10 cellular contexts compared by ENCODE assay signal in the genomic region with DNA sequence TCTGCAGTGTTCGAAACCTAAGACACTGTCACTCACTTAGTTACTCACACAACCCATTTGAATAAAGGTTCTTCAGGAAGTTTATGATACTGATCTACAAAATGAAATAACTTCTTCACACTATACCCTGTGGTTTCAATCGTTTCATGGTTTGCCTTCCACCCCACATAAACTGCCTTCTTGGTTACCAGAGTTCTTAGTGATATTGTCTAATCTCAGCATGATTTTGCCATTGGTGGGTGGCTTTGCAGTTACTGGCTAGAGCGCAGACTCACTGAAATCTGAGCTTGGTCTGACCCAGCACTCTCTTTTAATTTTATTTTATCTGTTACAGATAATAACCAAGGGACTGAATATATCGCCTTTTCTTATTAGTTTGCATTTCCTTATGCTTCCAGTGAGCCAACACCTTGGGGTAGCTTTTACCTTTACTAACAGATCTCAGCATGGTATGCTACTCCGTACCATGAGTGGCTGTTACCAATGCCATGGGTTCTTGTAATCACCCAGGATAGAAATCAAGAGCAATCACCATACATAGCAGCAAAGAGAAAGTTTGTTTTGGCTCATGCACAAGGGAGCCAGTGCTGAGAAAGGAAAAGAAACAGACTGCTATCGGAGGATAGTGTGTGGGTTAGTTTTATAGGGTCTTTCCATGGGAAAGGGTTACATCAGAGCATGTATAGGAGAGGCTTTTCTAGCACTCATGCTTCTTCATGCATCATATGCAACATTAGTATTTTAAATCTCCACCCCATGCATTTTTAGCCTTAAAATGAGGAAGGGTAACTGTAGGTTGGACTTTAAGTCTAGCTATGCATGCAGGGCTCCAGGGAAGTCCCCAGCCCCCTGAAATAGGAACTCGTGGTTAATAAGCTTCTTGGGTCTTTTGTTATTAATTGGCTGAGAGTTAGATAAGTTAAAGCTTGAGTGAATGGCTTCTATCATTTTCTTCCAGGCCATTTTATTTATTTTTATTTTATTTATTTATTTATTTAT. TPM values are rescaled to one million over a fixed set of nuclear protein-coding genes. Genes with fewer than 3 reads are reported as not detected.
DNase-seq lines count a peak whose midpoint lies in the region; ATAC-seq, FAIRE-seq and TF ChIP-seq lines count a peak whose summit lies in the region.
"Had no signal": no experiment of that assay in that cellular context is flagged by ENCODE, and none has a peak within 500 bp of the region (broad histone marks: within the 10 kb centered on the region; RNA-seq: fewer than 3 reads in every experiment).

No MANE protein-coding gene starts in this region.

- H3K4me1 ChIP-seq in breast epithelium, result no peaks in the 10 kb centered on the region

- FAIRE-seq in GM18507 (lab: Jason Lieb, UNC), result peak; percentile 5

- peaks cover 41% of the 10 kb centered on the region for H3K4me1 Mint-ChIP-seq in progenitor cell of endocrine pancreas (ENCODE audit: low read depth)

- in situ Hi-C loops in astrocyte of the spinal cord (cut with HindIII; ENCODE audit: low sequenced_read_pairs), result no loop called here

- H3K27ac ChIP-seq in breast epithelium, result no peak overlapping the region
- H3K27ac ChIP-seq: heart right ventricle had no signal

- H3K36me3 ChIP-seq in breast epithelium, result no peaks in the 10 kb centered on the region
- H3K36me3 ChIP-seq: heart right ventricle had no signal

- TF ChIP-seq CTCF in astrocyte of the spinal cord (IDR thresholded peaks at IDR 0.05; ENCODE audit: low read depth, low read length) (no peak), progenitor cell of endocrine pancreas (IDR thresholded peaks at IDR 0.05; ENCODE audit: unreplicated experiment) (no peak), breast epithelium (IDR thresholded peaks at IDR 0.05) (no peak)

- H3K27me3 ChIP-seq in breast epithelium, result no peaks in the 10 kb centered on the region
- H3K27me3 ChIP-seq: heart right ventricle had no signal

- peaks cover 44% of the 10 kb centered on the region for H3K36me3 Mint-ChIP-seq in progenitor cell of endocrine pancreas (ENCODE audit: insufficient read depth)

- H3K4me3 ChIP-seq in astrocyte of the spinal cord (ENCODE audit: low read depth, low read length) (no peak overlapping the region), breast epithelium (no peak overlapping the region)
- H3K4me3 ChIP-seq: heart right ventricle had no signal

- intact Hi-C loops in breast epithelium (cut with DNase I; ENCODE audit: low total_unique reads), result no loop called here

- H3K27me3 Mint-ChIP-seq in progenitor cell of endocrine pancreas, result no peaks in the 10 kb centered on the region

- no peak for TF ChIP-seq POLR2A in breast epithelium (IDR thresholded peaks at IDR 0.05)

- H3K27ac Mint-ChIP-seq in progenitor cell of endocrine pancreas, result peak overlapping the region; percentile 79

- H3K9me3 Mint-ChIP-seq in progenitor cell of endocrine pancreas (ENCODE audit: low read depth), result peaks cover 14% of the 10 kb centered on the region

- H3K9me3 ChIP-seq in breast epithelium, result no peaks in the 10 kb centered on the region

- CTCF ChIA-PET in HEK293T (lab: Yijun Ruan, JAX), result interaction anchor here (1.0 kb wide), 1 partner anchor 52 kb away, joined by 3 read pairs; no protein-coding TSS in a partner anchor

- no peak for DNase-seq in GM18507 (ENCODE audit: extremely low spot score, insufficient read length, low read depth)
- no peak for DNase-seq in HEK293T (ENCODE audit: extremely low spot score)
- DNase-seq in astrocyte of the spinal cord (ENCODE audit: low read depth, low spot score), result peak; percentile 51
- no peak for DNase-seq in progenitor cell of endocrine pancreas (ENCODE audit: low spot score, unreplicated experiment)
- DNase-seq in breast epithelium (ENCODE audit: low spot score in 2 of 2), result no peak
- DNase-seq in medulla oblongata (ENCODE audit: extremely low spot score), result no peak
- DNase-seq: heart right ventricle, NCI-H1436 had no signal

- H3K4me3 Mint-ChIP-seq in progenitor cell of endocrine pancreas (ENCODE audit: low read depth), result no peak overlapping the region

- ATAC-seq in HG03039 (IDR thresholded peaks at IDR 0.05; ENCODE audit: unreplicated experiment) (no peak), GM21576 (IDR thresholded peaks at IDR 0.05; ENCODE audit: unreplicated experiment) (no peak)
- ATAC-seq: heart right ventricle had no signal

- POLR2A ChIA-PET in HEK293T (lab: Yijun Ruan, JAX), result interaction anchor here (0.9 kb wide), 1 partner anchor 33 kb away, joined by 4 read pairs; a partner anchor contains a TSS

TF ChIP-seq in HEK293T, 16 proteins besides CTCF, POLR2A, EP300 and RAD21:
- TF ChIP-seq ZNF384 (IDR thresholded peaks at IDR 0.05), result no peak
- TF ChIP-seq, protein P1, sequence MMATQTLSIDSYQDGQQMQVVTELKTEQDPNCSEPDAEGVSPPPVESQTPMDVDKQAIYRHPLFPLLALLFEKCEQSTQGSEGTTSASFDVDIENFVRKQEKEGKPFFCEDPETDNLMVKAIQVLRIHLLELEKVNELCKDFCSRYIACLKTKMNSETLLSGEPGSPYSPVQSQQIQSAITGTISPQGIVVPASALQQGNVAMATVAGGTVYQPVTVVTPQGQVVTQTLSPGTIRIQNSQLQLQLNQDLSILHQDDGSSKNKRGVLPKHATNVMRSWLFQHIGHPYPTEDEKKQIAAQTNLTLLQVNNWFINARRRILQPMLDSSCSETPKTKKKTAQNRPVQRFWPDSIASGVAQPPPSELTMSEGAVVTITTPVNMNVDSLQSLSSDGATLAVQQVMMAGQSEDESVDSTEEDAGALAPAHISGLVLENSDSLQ (IDR thresholded peaks at IDR 0.05), result 0 out of 2 replicates have a peak, but pooled peaks have one; percentile 14
TF ChIP-seq in HEK293T: peak in this region for 1.

RNA-seq across cellular contexts. Expression of a gene that starts 33.3 kb away (rescaled TPM):
- total RNA-seq in progenitor cell of endocrine pancreas (250 and 262 TPM in 2 replicates), breast epithelium (10 to 100 TPM; 61.6 to 77.1 (median 65.6) TPM)

RNA-seq across cellular contexts. Expression of a gene that starts 54.2 kb away (rescaled TPM):
- total RNA-seq in progenitor cell of endocrine pancreas (33.1 and 39.2 TPM in 2 replicates), breast epithelium (10 to 100 TPM; 14.2 to 24.4 (median 18.4) TPM)
